ENCODE assay signal across 8 cellular contexts in the genomic region with DNA sequence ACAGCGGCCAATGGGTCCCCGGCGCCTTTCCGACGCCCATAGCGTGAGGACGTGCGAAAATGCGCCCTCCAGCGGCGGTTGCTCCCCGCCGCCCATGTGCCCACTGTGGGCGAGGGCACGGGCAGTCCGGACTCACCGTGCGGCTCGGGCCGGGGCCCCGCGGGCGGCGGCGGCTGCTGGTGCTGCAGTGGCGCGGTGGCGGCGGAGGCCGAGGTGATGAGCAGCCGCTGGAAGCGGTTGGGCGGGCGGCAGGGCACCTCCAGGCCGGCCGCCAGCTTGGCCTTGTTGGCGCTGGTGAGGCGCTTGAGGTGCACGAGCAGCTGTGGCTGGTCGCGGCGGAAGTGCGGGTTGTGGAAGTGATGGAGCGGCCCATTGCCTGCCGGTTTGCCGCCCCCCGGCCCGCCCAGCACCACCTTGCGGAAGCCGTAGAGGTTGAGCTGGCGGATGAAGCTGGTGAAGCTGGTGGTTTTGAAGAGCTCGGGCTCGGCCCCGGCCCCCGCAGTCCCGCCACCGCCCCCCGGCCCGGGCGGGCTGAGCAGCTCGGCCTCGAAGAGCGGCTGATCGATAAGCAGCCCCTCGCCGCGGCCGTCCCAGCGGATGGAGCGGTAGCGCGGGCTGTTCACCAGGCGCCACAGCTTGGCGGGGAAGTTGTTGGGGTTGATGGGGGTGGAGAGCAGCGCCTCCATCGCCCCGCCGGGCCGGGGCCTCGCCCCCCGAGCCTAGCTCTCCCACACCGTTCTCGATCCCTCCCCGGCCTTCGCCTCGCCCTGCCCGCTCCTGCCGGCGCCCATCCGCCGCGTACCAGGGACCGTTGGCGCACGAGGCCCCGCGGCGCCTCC. TPM values are rescaled to one million over a fixed set of nuclear protein-coding genes. Genes with fewer than 3 reads are reported as not detected.
A peak's percentile ranks its signal among the peaks of the same experiment; 100 is the strongest.
DNase-seq lines count a peak whose midpoint lies in the region; ATAC-seq and TF ChIP-seq lines count a peak whose summit lies in the region.

A gene with protein sequence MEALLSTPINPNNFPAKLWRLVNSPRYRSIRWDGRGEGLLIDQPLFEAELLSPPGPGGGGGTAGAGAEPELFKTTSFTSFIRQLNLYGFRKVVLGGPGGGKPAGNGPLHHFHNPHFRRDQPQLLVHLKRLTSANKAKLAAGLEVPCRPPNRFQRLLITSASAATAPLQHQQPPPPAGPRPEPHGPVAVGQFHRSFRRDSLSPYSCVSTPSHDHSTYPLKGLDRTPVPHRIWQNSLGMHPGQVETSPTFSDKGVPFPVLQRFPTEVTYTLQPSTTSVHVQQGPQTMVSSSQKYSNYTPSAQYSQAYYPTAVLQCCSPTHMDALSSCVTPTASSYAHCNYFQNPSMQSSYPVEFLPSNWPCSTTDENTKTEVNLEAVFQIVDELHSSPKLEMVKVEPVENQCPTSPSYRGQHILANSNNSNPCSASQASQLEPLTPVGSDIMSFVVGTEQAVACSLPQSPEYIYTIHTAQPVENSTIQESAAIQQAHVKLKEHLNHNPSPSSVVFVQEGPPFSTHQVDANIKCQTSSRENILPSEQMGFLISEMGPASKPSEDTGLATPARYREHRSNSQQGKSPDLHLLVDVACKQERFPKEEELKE (minus strand): TSS at position 820 of the 839 bp plus-strand sequence. CDS start 134 bp downstream, at position 686.

- peak within 1 kb of the TSS; percentile 51 for H3K4me3 Mint-ChIP-seq in activated CD8-positive, alpha-beta T cell treated with anti-CD3 and anti-CD28 coated beads for 36 hours

- peak; percentile 80 for DNase-seq in activated CD8-positive, alpha-beta T cell treated with anti-CD3 and anti-CD28 coated beads for 36 hours
- peak; percentile 70 for DNase-seq in stimulated activated CD4-positive, alpha-beta T cell treated with anti-CD3 and anti-CD28 coated beads, Interleukin-4, amount 100 ng/mL, for 24 hours
- DNase-seq in GDM1 (lab: John Stamatoyannopoulos, UW) = no peak
- no peak for DNase-seq in kidney glomerular epithelial cell (lab: John Stamatoyannopoulos, UW)

- H3K4me1 Mint-ChIP-seq in activated CD8-positive, alpha-beta T cell treated with anti-CD3 and anti-CD28 coated beads for 36 hours (ENCODE audit: low read depth) = peaks cover 18% of the 10 kb centered on the region

- ATAC-seq in GM18502 (IDR thresholded peaks at IDR 0.05; ENCODE audit: poor library complexity, unreplicated experiment) = peak; percentile 56
- peak; percentile 76 for ATAC-seq in activated CD8-positive, alpha-beta T cell treated with anti-CD3 and anti-CD28 coated beads for 36 hours
- ATAC-seq in esophagus mucosa = peak; percentile 58
- no peak for ATAC-seq in GM19035 (IDR thresholded peaks at IDR 0.05; ENCODE audit: unreplicated experiment)
- ATAC-seq in GM21737 (IDR thresholded peaks at IDR 0.05; ENCODE audit: unreplicated experiment) = no peak

- peak within 1 kb of the TSS; percentile 53 for H3K27ac Mint-ChIP-seq in activated CD8-positive, alpha-beta T cell treated with anti-CD3 and anti-CD28 coated beads for 36 hours

- no peaks in the 10 kb centered on the region for H3K9me3 Mint-ChIP-seq in activated CD8-positive, alpha-beta T cell treated with anti-CD3 and anti-CD28 coated beads for 36 hours

- H3K27me3 Mint-ChIP-seq in activated CD8-positive, alpha-beta T cell treated with anti-CD3 and anti-CD28 coated beads for 36 hours = no peaks in the 10 kb centered on the region

- TF ChIP-seq CTCF in activated CD8-positive, alpha-beta T cell treated with anti-CD3 and anti-CD28 coated beads for 36 hours (IDR thresholded peaks at IDR 0.05) = peak; percentile 85

- intact Hi-C loops in activated CD8-positive, alpha-beta T cell treated with anti-CD3 and anti-CD28 coated beads for 36 hours (cut with micrococcal nuclease) = no loop called here

- POLR2A ChIA-PET in activated CD8-positive, alpha-beta T cell treated with anti-CD3 and anti-CD28 coated beads for 36 hours (lab: Charles Lee) = interaction anchor here (0.6 to 1.6 kb wide), 10 partner anchors 9 to 883 kb away, joined by 3 to 8 read pairs (median 4); a partner anchor contains a TSS

- H3K36me3 Mint-ChIP-seq in activated CD8-positive, alpha-beta T cell treated with anti-CD3 and anti-CD28 coated beads for 36 hours (ENCODE audit: low read depth) = peaks cover 41% of the 10 kb centered on the region

- CTCF ChIA-PET in activated CD8-positive, alpha-beta T cell treated with anti-CD3 and anti-CD28 coated beads for 36 hours (lab: Charles Lee) = interaction anchor here (0.6 to 1.3 kb wide), 16 partner anchors 13 to 506 kb away, joined by 3 to 19 read pairs (median 4); a partner anchor contains a TSS

RNA-seq across cellular contexts. Expression of the gene that starts here (rescaled TPM):
- total RNA-seq in activated CD8-positive, alpha-beta T cell treated with anti-CD3 and anti-CD28 coated beads for 36 hours = 1 to 10 TPM; 3.2 to 3.9 TPM
- not detected for total RNA-seq in esophagus mucosa

Comparison
In these comparisons a context has a peak if more than half of its experiments do, and no peak if none do; other contexts are left out.
1. Peak in ATAC-seq in esophagus mucosa; RNA of the gene not detected or under 1 TPM.
2. ATAC-seq: peak in GM18502 (single experiment) and activated CD8-positive, alpha-beta T cell treated with anti-CD3 and anti-CD28 coated beads for 36 hours (single experiment); none in GM19035 (single experiment) and GM21737 (single experiment).
3. DNase-seq: peak in activated CD8-positive, alpha-beta T cell treated with anti-CD3 and anti-CD28 coated beads for 36 hours (single experiment) and stimulated activated CD4-positive, alpha-beta T cell treated with anti-CD3 and anti-CD28 coated beads, Interleukin-4, amount 100 ng/mL, for 24 hours (single experiment); none in GDM1 (single experiment) and kidney glomerular epithelial cell (single experiment).